In genomic region chr6:152301806-152302568, GRCh38 we compare ENCODE assay signal across 8 cellular contexts.
DNase-seq lines count a peak whose midpoint lies in the region; ATAC-seq and TF ChIP-seq lines count a peak whose summit lies in the region.

No MANE protein-coding gene starts in this region.

- in situ Hi-C loops in ACHN (cut with HindIII; ENCODE audit: low pct_ligation_motif_present, low pct_unique_long_range_greater_than_20kb, low sequenced_read_pairs), result no loop called here

- TF ChIP-seq CTCF in coronary artery (IDR thresholded peaks at IDR 0.05), result peak; percentile 41

- peak overlapping the region; percentile 85 for H3K4me3 ChIP-seq in coronary artery

- ATAC-seq in GM18868 (IDR thresholded peaks at IDR 0.05; ENCODE audit: unreplicated experiment), result peak; percentile 90
- peak; percentile 91 for ATAC-seq in HG03103 (IDR thresholded peaks at IDR 0.05; ENCODE audit: low read depth, unreplicated experiment)

- peak overlapping the region; percentile 61 to 91 for H3K27ac ChIP-seq in coronary artery

- DNase-seq in ACHN, result peak; percentile 84
- peak; percentile 58 for DNase-seq in NCI-H510A treated with DMSO at 0.1 percent for 48 hours (lab: John Stamatoyannopoulos, UW)
- DNase-seq in activated CD4-positive, alpha-beta T cell treated with anti-CD3 and anti-CD28 coated beads for 48 hours, result peak; percentile 94
- DNase-seq in coronary artery (ENCODE audit: low spot score), result peak; percentile 89
- DNase-seq in left kidney (ENCODE audit: low read depth, low spot score), result peak; percentile 97
- DNase-seq in stimulated activated CD4-positive, alpha-beta T cell treated with anti-CD3 and anti-CD28 coated beads, Interleukin-1b, Interleukin-23, amount 100 ng/mL, for 48 hours, result peak; percentile 91

Comparison
In these comparisons a context has a peak if more than half of its experiments do, and no peak if none do; other contexts are left out.
1. Peak in every context shown above with its lines: DNase-seq, ATAC-seq, H3K4me3 ChIP-seq and H3K27ac ChIP-seq.